ENCODE assay signal across 21 cellular contexts in genomic region chr17:17190188-17190587, GRCh38. TPM values are rescaled to one million over a fixed set of nuclear protein-coding genes. Genes with fewer than 3 reads are reported as not detected.
DNase-seq lines count a peak whose midpoint lies in the region; ATAC-seq and TF ChIP-seq lines count a peak whose summit lies in the region.
"Had no signal": no experiment of that assay in that cellular context is flagged by ENCODE, and none has a peak within 500 bp of the region (broad histone marks: within the 10 kb centered on the region; RNA-seq: fewer than 3 reads in every experiment).

No MANE protein-coding gene starts in this region.

- intact Hi-C loops in left cardiac atrium (cut with DNase I), result no loop called here
- intact Hi-C loops in gastrocnemius medialis (cut with DNase I; ENCODE audit: low total_unique reads), result loop anchor here (2.0 kb wide), 1 partner anchor 35 kb away; no protein-coding TSS in a partner anchor

- in situ Hi-C loops in gastrocnemius medialis (cut with MboI; ENCODE audit: low sequenced_read_pairs in 4 of 4), result no loop called here

- H3K9ac ChIP-seq in BLaER1 treated with 17β-estradiol and CSF1 and Interleukin-3, amounts not matched to agents 10 nM and 100 nM, result no peak overlapping the region; a peak in 2 of 22 replicates

- DNase-seq in RWPE2 (ENCODE audit: low spot score) (no peak), left cardiac atrium (no peak), gastrocnemius medialis (no peak), foreskin keratinocyte (no peak), NCI-H82 (lab: John Stamatoyannopoulos, UW) (no peak)
- no peak for DNase-seq in activated T-cell treated with anti-CD3 and anti-CD28 coated beads, Interleukin-2, amount 50 U/mL, for 72 hours
- DNase-seq: activated CD4-positive, CD25-positive, alpha-beta regulatory T cell treated with anti-CD3 and anti-CD28 coated beads, Interleukin-2, amount 50 U/mL, for 72 hours; activated CD8-positive, alpha-beta memory T cell treated with anti-CD3 and anti-CD28 coated beads, Interleukin-2, amount 10 ng/mL, durations not matched to agents 7 days and 5 days; Caco-2; colonic mucosa; erythroblast; head of caudate nucleus; kidney; NCI-H1417; NCI-H2171 treated with DMSO at 0.1 percent for 48 hours; ovary; stimulated activated naive CD4-positive, alpha-beta T cell treated with Interleukin-2 at 50 U/mL for 16 hours; T-helper 2 cell had no signal

- H3K36me3 ChIP-seq in BLaER1 treated with 17β-estradiol and CSF1 and Interleukin-3, amounts not matched to agents 10 nM and 100 nM, result peaks cover 8 to 38% (median 26%) of the 10 kb centered on the region in 11 experiments; a peak in 19 of 22 replicates
- H3K36me3 ChIP-seq in RWPE2 (ENCODE audit: low read depth) (peaks cover 39% of the 10 kb centered on the region), gastrocnemius medialis (no peaks in the 10 kb centered on the region)
- H3K36me3 ChIP-seq: colonic mucosa, ovary had no signal

- no peak for TF ChIP-seq POLR2A in gastrocnemius medialis (IDR thresholded peaks at IDR 0.05)

- H3K4me3 Mint-ChIP-seq in activated T-cell treated with anti-CD3 and anti-CD28 coated beads, Interleukin-2, amount 50 U/mL, for 72 hours, result no peak overlapping the region
- H3K4me3 Mint-ChIP-seq: activated CD8-positive, alpha-beta memory T cell treated with anti-CD3 and anti-CD28 coated beads, Interleukin-2, amount 10 ng/mL, durations not matched to agents 7 days and 5 days had no signal

- no peaks in the 10 kb centered on the region for H3K27me3 Mint-ChIP-seq in activated T-cell treated with anti-CD3 and anti-CD28 coated beads, Interleukin-2, amount 50 U/mL, for 72 hours (ENCODE audit: low read depth)
- H3K27me3 Mint-ChIP-seq: activated CD8-positive, alpha-beta memory T cell treated with anti-CD3 and anti-CD28 coated beads, Interleukin-2, amount 10 ng/mL, durations not matched to agents 7 days and 5 days had no signal

- H3K4me3 ChIP-seq in BLaER1 treated with 17β-estradiol and CSF1 and Interleukin-3, amounts not matched to agents 10 nM and 100 nM, result no peak overlapping the region
- H3K4me3 ChIP-seq in RWPE2 (ENCODE audit: severe bottlenecking), result no peak overlapping the region
- H3K4me3 ChIP-seq in gastrocnemius medialis, result no peak overlapping the region
- H3K4me3 ChIP-seq: colonic mucosa, mucosa of descending colon, ovary had no signal

- H3K4me2 ChIP-seq in BLaER1 treated with 17β-estradiol and CSF1 and Interleukin-3, amounts not matched to agents 10 nM and 100 nM, result peak overlapping the region; percentile 58 to 98 (median 95); a peak in 16 of 22 replicates

- H3K27ac ChIP-seq in BLaER1 treated with 17β-estradiol and CSF1 and Interleukin-3, amounts not matched to agents 10 nM and 100 nM, result peak overlapping the region in 5 of 11 experiments; percentile 5 to 89 (median 44); a peak in 6 of 22 replicates
- H3K27ac ChIP-seq in RWPE2 (ENCODE audit: poor library complexity, severe bottlenecking) (peak overlapping the region; percentile 26), gastrocnemius medialis (peak overlapping the region; percentile 71 to 91 (median 82)), foreskin keratinocyte (no peak overlapping the region)
- H3K27ac ChIP-seq: colonic mucosa, ovary had no signal

- peaks cover 63 to 92% (median 83%) of the 10 kb centered on the region in 10 experiments for H3K4me1 ChIP-seq in BLaER1 treated with 17β-estradiol and CSF1 and Interleukin-3, amounts not matched to agents 10 nM and 100 nM
- peaks cover 13% of the 10 kb centered on the region for H3K4me1 ChIP-seq in RWPE2 (ENCODE audit: insufficient read depth, poor library complexity, severe bottlenecking)
- H3K4me1 ChIP-seq in gastrocnemius medialis, result peaks cover 27 to 31% of the 10 kb centered on the region in 2 donors
- peaks cover 29% of the 10 kb centered on the region for H3K4me1 ChIP-seq in foreskin keratinocyte
- H3K4me1 ChIP-seq: Caco-2, colonic mucosa had no signal

- ATAC-seq in RWPE2 (ENCODE audit: low read depth) (no peak), left cardiac atrium (peak; percentile 57 to 74), gastrocnemius medialis (no peak), foreskin keratinocyte (no peak), GM19452 (IDR thresholded peaks at IDR 0.05; ENCODE audit: unreplicated experiment) (no peak)
- ATAC-seq in activated T-cell treated with anti-CD3 and anti-CD28 coated beads, Interleukin-2, amount 50 U/mL, for 72 hours (replicated peaks in 1 of 2), result no peak
- ATAC-seq: activated CD8-positive, alpha-beta memory T cell treated with anti-CD3 and anti-CD28 coated beads, Interleukin-2, amount 10 ng/mL, durations not matched to agents 7 days and 5 days; mucosa of descending colon had no signal

- no peak overlapping the region for H3K27ac Mint-ChIP-seq in activated T-cell treated with anti-CD3 and anti-CD28 coated beads, Interleukin-2, amount 50 U/mL, for 72 hours
- H3K27ac Mint-ChIP-seq: activated CD8-positive, alpha-beta memory T cell treated with anti-CD3 and anti-CD28 coated beads, Interleukin-2, amount 10 ng/mL, durations not matched to agents 7 days and 5 days had no signal

- no peaks in the 10 kb centered on the region for H3K9me3 Mint-ChIP-seq in activated T-cell treated with anti-CD3 and anti-CD28 coated beads, Interleukin-2, amount 50 U/mL, for 72 hours

- no peaks in the 10 kb centered on the region for H3K27me3 ChIP-seq in BLaER1 treated with 17β-estradiol and CSF1 and Interleukin-3, amounts not matched to agents 10 nM and 100 nM
- H3K27me3 ChIP-seq in RWPE2 (ENCODE audit: insufficient read depth, poor library complexity, severe bottlenecking) (no peaks in the 10 kb centered on the region), gastrocnemius medialis (no peaks in the 10 kb centered on the region), foreskin keratinocyte (no peaks in the 10 kb centered on the region)
- H3K27me3 ChIP-seq: colonic mucosa, ovary had no signal

- TF ChIP-seq CTCF in RWPE2 (IDR thresholded peaks at IDR 0.05; ENCODE audit: poor library complexity, severe bottlenecking) (no peak), gastrocnemius medialis (IDR thresholded peaks at IDR 0.05 in 4 of 5, conservative IDR thresholded peaks at IDR 0.05 in 1 of 5) (no peak), foreskin keratinocyte (conservative IDR thresholded peaks at IDR 0.05) (no peak)

- H3K4me1 Mint-ChIP-seq in activated T-cell treated with anti-CD3 and anti-CD28 coated beads, Interleukin-2, amount 50 U/mL, for 72 hours (ENCODE audit: low read depth), result peaks cover 18% of the 10 kb centered on the region

- H3K9me3 ChIP-seq in BLaER1 treated with 17β-estradiol and CSF1 and Interleukin-3, amounts not matched to agents 10 nM and 100 nM (replicated peaks in 1 of 11), result no peaks in the 10 kb centered on the region
- H3K9me3 ChIP-seq in RWPE2 (ENCODE audit: severe bottlenecking) (no peaks in the 10 kb centered on the region), gastrocnemius medialis (no peaks in the 10 kb centered on the region)
- H3K9me3 ChIP-seq: Caco-2, colonic mucosa, mucosa of descending colon, ovary had no signal

- H4K20me1 ChIP-seq in BLaER1 treated with 17β-estradiol and CSF1 and Interleukin-3, amounts not matched to agents 10 nM and 100 nM, result peaks cover 0 to 7% (median 0%) of the 10 kb centered on the region in 11 experiments; a peak in 2 of 22 replicates

- H3K36me3 Mint-ChIP-seq in activated T-cell treated with anti-CD3 and anti-CD28 coated beads, Interleukin-2, amount 50 U/mL, for 72 hours (ENCODE audit: insufficient read depth in 2 of 2), result no peaks in the 10 kb centered on the region

RNA-seq across cellular contexts. Expression of gene PLD6, which starts 15.9 kb away (rescaled TPM):
- total RNA-seq in left cardiac atrium (1 to 10 TPM; 5.6 to 5.8 TPM), gastrocnemius medialis (1 to 10 TPM; 1.9 to 5.1 (median 2.7) TPM), foreskin keratinocyte (1.6 and 2.2 TPM in 2 replicates)
- 1.2 and 1.7 TPM in 2 replicates for polyA plus RNA-seq in foreskin keratinocyte
- total RNA-seq in activated T-cell treated with anti-CD3 and anti-CD28 coated beads, Interleukin-2, amount 50 U/mL, for 72 hours, result 1 to 10 TPM; 6.8 to 8.0 TPM

RNA-seq across cellular contexts. Expression of gene FLCN, which starts 46.8 kb away (rescaled TPM):
- total RNA-seq in left cardiac atrium (10 to 100 TPM; 36.6 to 48.4 TPM), gastrocnemius medialis (10 to 100 TPM; 31.7 to 62.0 (median 39.2) TPM), foreskin keratinocyte (16.6 and 17.3 TPM in 2 replicates)
- 6.0 and 6.8 TPM in 2 replicates for polyA plus RNA-seq in foreskin keratinocyte
- total RNA-seq in activated T-cell treated with anti-CD3 and anti-CD28 coated beads, Interleukin-2, amount 50 U/mL, for 72 hours, result 10 to 100 TPM; 27.3 to 29.2 TPM

Comparison
In these comparisons a context has a peak if more than half of its experiments do, and no peak if none do; other contexts are left out.
1. ATAC-seq: peak in left cardiac atrium (2 of 2); none in RWPE2 (single experiment), gastrocnemius medialis (0 of 2), foreskin keratinocyte (single experiment), GM19452 (single experiment) and activated T-cell treated with anti-CD3 and anti-CD28 coated beads, Interleukin-2, amount 50 U/mL, for 72 hours (0 of 2).